Comparison of ENCODE assay signal across 9 cellular contexts in genomic region chr1:223230161-223230881, GRCh38.
A peak's percentile ranks its signal among the peaks of the same experiment; 100 is the strongest.
DNase-seq lines count a peak whose midpoint lies in the region; ATAC-seq, FAIRE-seq and TF ChIP-seq lines count a peak whose summit lies in the region.
"Had no signal": no experiment of that assay in that cellular context is flagged by ENCODE, and none has a peak within 500 bp of the region (broad histone marks: within the 10 kb centered on the region; RNA-seq: fewer than 3 reads in every experiment).

No MANE protein-coding gene starts in this region.

- H3K27me3 ChIP-seq in BJ (ENCODE audit: control insufficient read depth, insufficient read depth, low read length) (no peaks in the 10 kb centered on the region; the same call in 1 of the 2 replicates), keratinocyte (ENCODE audit: control insufficient read depth, extremely low read depth, insufficient read depth, low read length) (no peaks in the 10 kb centered on the region), WERI-Rb-1 (ENCODE audit: insufficient read depth, low read depth, severe bottlenecking) (no peaks in the 10 kb centered on the region)

- DNase-seq in BJ (ENCODE audit: low read depth): peak; percentile 49
- DNase-seq in LoVo (ENCODE audit: low spot score): peak; percentile 38
- DNase-seq in activated naive CD4-positive, alpha-beta T cell treated with anti-CD3 and anti-CD28 coated beads, Interleukin-2, amount 50 U/mL, for 16 hours: peak; percentile 24
- DNase-seq in keratinocyte (ENCODE audit: low read depth, low spot score): peak; percentile 81
- DNase-seq in NCI-H446 (lab: John Stamatoyannopoulos, UW): no peak
- DNase-seq in MV-4-11 (lab: John Stamatoyannopoulos, UW): no peak
- DNase-seq in WERI-Rb-1: no peak
- DNase-seq: effector CD4-positive, alpha-beta T cell had no signal

- CTCF ChIA-PET in BJ (lab: Yijun Ruan, JAX): interaction anchor here (1.0 kb wide), 1 partner anchor 97 kb away, joined by 5 read pairs; no protein-coding TSS in a partner anchor

- H3K9me1 ChIP-seq in keratinocyte (ENCODE audit: control insufficient read depth, extremely low read depth, insufficient read depth, low read length): no peaks in the 10 kb centered on the region

- H3K36me3 ChIP-seq in BJ (ENCODE audit: control insufficient read depth, insufficient read depth, low read length): no peaks in the 10 kb centered on the region
- H3K36me3 ChIP-seq in keratinocyte (ENCODE audit: control insufficient read depth in 2 of 2, extremely low read depth in 1 of 2, insufficient read depth in 2 of 2, low read length in 2 of 2): no peaks in the 10 kb centered on the region
- H3K36me3 ChIP-seq in WERI-Rb-1: no peaks in the 10 kb centered on the region

- H3K79me2 ChIP-seq in keratinocyte (ENCODE audit: control insufficient read depth, insufficient read depth, low read length): no peaks in the 10 kb centered on the region

- peaks cover 39% of the 10 kb centered on the region for H3K4me1 ChIP-seq in keratinocyte (ENCODE audit: control insufficient read depth, extremely low read depth, insufficient read depth, low read length)

- H3K4me2 ChIP-seq in keratinocyte (ENCODE audit: control insufficient read depth, extremely low read depth, insufficient read depth, low read depth, low read length): peak overlapping the region; percentile 66

- H2AFZ ChIP-seq in keratinocyte (ENCODE audit: control insufficient read depth, low read length): peak overlapping the region; percentile 76

- peak overlapping the region; percentile 39 for H3K9ac ChIP-seq in keratinocyte (ENCODE audit: control insufficient read depth, extremely low read depth, insufficient read depth, low read length)

- dilution Hi-C loops in keratinocyte (cut with MboI; ENCODE audit: extremely low pct_ligation_motif_present, low sequenced_read_pairs): no loop called here

- POLR2A ChIA-PET in BJ (lab: Charles Lee): interaction anchor here (0.7 kb wide), 1 partner anchor 50 kb away, joined by 3 read pairs; no protein-coding TSS in a partner anchor

- H3K4me3 ChIP-seq in BJ (ENCODE audit: low read depth, low read length) (no peak overlapping the region), keratinocyte (ENCODE audit: control insufficient read depth in 2 of 3, extremely low read depth in 1 of 3, insufficient read depth in 2 of 3, low read depth in 1 of 3, low read length in 3 of 3) (peak overlapping the region in 2 of 3 experiments; percentile 6 to 49), WERI-Rb-1 (ENCODE audit: low read depth, low read length) (no peak overlapping the region)

- no peaks in the 10 kb centered on the region for H4K20me1 ChIP-seq in keratinocyte (ENCODE audit: control insufficient read depth, extremely low read depth, insufficient read depth, low read length)

- H3K9me3 ChIP-seq in keratinocyte (ENCODE audit: control insufficient read depth, low read depth, low read length): no peaks in the 10 kb centered on the region
- no peaks in the 10 kb centered on the region for H3K9me3 ChIP-seq in WERI-Rb-1 (ENCODE audit: severe bottlenecking)

- ATAC-seq in HG03432 (IDR thresholded peaks at IDR 0.05; ENCODE audit: unreplicated experiment): no peak

- FAIRE-seq in keratinocyte (lab: Jason Lieb, UNC): peak; percentile 99

- no peak for TF ChIP-seq CTCF in BJ (IDR thresholded peaks at IDR 0.05; ENCODE audit: insufficient read depth, low read depth, low read length)
- no peak for TF ChIP-seq CTCF in keratinocyte (optimal IDR thresholded peaks at IDR 0.05 in 1 of 3, IDR thresholded peaks at IDR 0.05 in 1 of 3, conservative IDR thresholded peaks at IDR 0.05 in 1 of 3; ENCODE audit: extremely low read depth in 1 of 3, insufficient read depth in 2 of 3, low read length in 3 of 3)
- TF ChIP-seq CTCF in WERI-Rb-1 (IDR thresholded peaks at IDR 0.05; ENCODE audit: low read depth, low read length): no peak

- H3K27ac ChIP-seq in keratinocyte (ENCODE audit: control insufficient read depth, insufficient read depth, low read length): peak overlapping the region; percentile 80
- no peak overlapping the region for H3K27ac ChIP-seq in WERI-Rb-1

Comparison
In these comparisons a context has a peak if more than half of its experiments do, and no peak if none do; other contexts are left out.
1. DNase-seq: peak in BJ (single experiment), LoVo (single experiment), activated naive CD4-positive, alpha-beta T cell treated with anti-CD3 and anti-CD28 coated beads, Interleukin-2, amount 50 U/mL, for 16 hours (single experiment) and keratinocyte (single experiment); none in NCI-H446 (0 of 2), MV-4-11 (single experiment) and WERI-Rb-1 (single experiment).
2. H3K4me3 ChIP-seq: peak in keratinocyte (2 of 3); none in BJ (single experiment) and WERI-Rb-1 (single experiment).